ENCODE assay signal across 1 cellular context in genomic region chr3:169661567-169662214, GRCh38.
TF ChIP-seq lines count a peak whose summit lies in the region.

No MANE protein-coding gene starts in this region.

TF ChIP-seq in HCT116, 20 proteins besides CTCF, POLR2A, EP300 and RAD21 (continued from another document):
- no peak for TF ChIP-seq ZBTB33 (IDR thresholded peaks at IDR 0.05; ENCODE audit: extremely low read depth, insufficient replicate concordance, low read length)
TF ChIP-seq in HCT116: peak in this region for 0.
